8 cellular contexts compared by ENCODE assay signal in genomic region chrX:25015486-25016360, GRCh38. TPM values are rescaled to one million over a fixed set of nuclear protein-coding genes. Genes with fewer than 3 reads are reported as not detected.
DNase-seq lines count a peak whose midpoint lies in the region; ATAC-seq and TF ChIP-seq lines count a peak whose summit lies in the region.

TSS of gene ARX (minus strand) at chrX:25015965. CDS start at chrX:25015737, 228 bp downstream.

- H3K36me3 Mint-ChIP-seq in activated B cell treated with CpG ODN at 0.5 μM for 24 hours (ENCODE audit: low read depth) (no peaks in the 10 kb centered on the region), progenitor cell of endocrine pancreas (ENCODE audit: insufficient read depth) (no peaks in the 10 kb centered on the region)

- intact Hi-C loops in activated B cell treated with CpG ODN at 0.5 μM for 24 hours (cut with micrococcal nuclease): no loop called here

- no peaks in the 10 kb centered on the region for H3K9me3 Mint-ChIP-seq in activated B cell treated with CpG ODN at 0.5 μM for 24 hours
- no peaks in the 10 kb centered on the region for H3K9me3 Mint-ChIP-seq in progenitor cell of endocrine pancreas (ENCODE audit: low read depth)

- POLR2A ChIA-PET in activated B cell treated with CpG ODN at 0.5 μM for 24 hours (lab: Charles Lee): no interaction called here

- H3K27me3 Mint-ChIP-seq in activated B cell treated with CpG ODN at 0.5 μM for 24 hours: peaks cover 21% of the 10 kb centered on the region
- H3K27me3 Mint-ChIP-seq in progenitor cell of endocrine pancreas: peaks cover 91% of the 10 kb centered on the region

- TF ChIP-seq CTCF in activated B cell treated with CpG ODN at 0.5 μM for 24 hours (IDR thresholded peaks at IDR 0.05) (no peak), progenitor cell of endocrine pancreas (IDR thresholded peaks at IDR 0.05; ENCODE audit: unreplicated experiment) (no peak)

- CTCF ChIA-PET in activated B cell treated with CpG ODN at 0.5 μM for 24 hours (lab: Charles Lee): no interaction called here

- no peak within 1 kb of the TSS for H3K27ac Mint-ChIP-seq in activated B cell treated with CpG ODN at 0.5 μM for 24 hours
- peak within 1 kb of the TSS; percentile 22 for H3K27ac Mint-ChIP-seq in progenitor cell of endocrine pancreas

- ATAC-seq in HG02852 (IDR thresholded peaks at IDR 0.05; ENCODE audit: unreplicated experiment) (peak; percentile 43), activated B cell treated with CpG ODN at 0.5 μM for 24 hours (ENCODE audit: low read depth) (peak; percentile 31)

- DNase-seq in ELR (ENCODE audit: low read depth) (peak; percentile 14), activated B cell treated with CpG ODN at 0.5 μM for 24 hours (no peak), globus pallidus (ENCODE audit: low spot score) (peak; percentile 65), progenitor cell of endocrine pancreas (ENCODE audit: low spot score, unreplicated experiment) (no peak), NCI-H345 treated with DMSO at 0.1 percent for 48 hours (lab: John Stamatoyannopoulos, UW; ENCODE audit: unreplicated experiment) (no peak), NCI-H187 treated with DMSO at 0.1 percent for 48 hours (lab: John Stamatoyannopoulos, UW) (no peak), NOMO-1 treated with DMSO at 0.1 percent for 48 hours (lab: John Stamatoyannopoulos, UW; ENCODE audit: unreplicated experiment) (no peak)

- H3K4me3 Mint-ChIP-seq in activated B cell treated with CpG ODN at 0.5 μM for 24 hours: no peak within 1 kb of the TSS
- H3K4me3 Mint-ChIP-seq in progenitor cell of endocrine pancreas (ENCODE audit: low read depth): peak within 1 kb of the TSS; percentile 50

- H3K4me1 Mint-ChIP-seq in activated B cell treated with CpG ODN at 0.5 μM for 24 hours (peaks cover 19% of the 10 kb centered on the region), progenitor cell of endocrine pancreas (ENCODE audit: low read depth) (peaks cover 8% of the 10 kb centered on the region)

RNA-seq across cellular contexts. Expression of gene ARX, which starts in this region (rescaled TPM):
- total RNA-seq in activated B cell treated with CpG ODN at 0.5 μM for 24 hours (not detected in 2 replicates), progenitor cell of endocrine pancreas (4.5 and 5.8 TPM in 2 replicates)

Comparison
In these comparisons a context has a peak if more than half of its experiments do, and no peak if none do; other contexts are left out.
1. Peak in ATAC-seq in activated B cell treated with CpG ODN at 0.5 μM for 24 hours; RNA of the gene not detected or under 1 TPM.
2. DNase-seq: peak in ELR (single experiment) and globus pallidus (single experiment); none in activated B cell treated with CpG ODN at 0.5 μM for 24 hours (single experiment), progenitor cell of endocrine pancreas (single experiment), NCI-H345 treated with DMSO at 0.1 percent for 48 hours (single experiment), NCI-H187 treated with DMSO at 0.1 percent for 48 hours (single experiment) and NOMO-1 treated with DMSO at 0.1 percent for 48 hours (single experiment).